11 cellular contexts compared by ENCODE assay signal in the genomic region with DNA sequence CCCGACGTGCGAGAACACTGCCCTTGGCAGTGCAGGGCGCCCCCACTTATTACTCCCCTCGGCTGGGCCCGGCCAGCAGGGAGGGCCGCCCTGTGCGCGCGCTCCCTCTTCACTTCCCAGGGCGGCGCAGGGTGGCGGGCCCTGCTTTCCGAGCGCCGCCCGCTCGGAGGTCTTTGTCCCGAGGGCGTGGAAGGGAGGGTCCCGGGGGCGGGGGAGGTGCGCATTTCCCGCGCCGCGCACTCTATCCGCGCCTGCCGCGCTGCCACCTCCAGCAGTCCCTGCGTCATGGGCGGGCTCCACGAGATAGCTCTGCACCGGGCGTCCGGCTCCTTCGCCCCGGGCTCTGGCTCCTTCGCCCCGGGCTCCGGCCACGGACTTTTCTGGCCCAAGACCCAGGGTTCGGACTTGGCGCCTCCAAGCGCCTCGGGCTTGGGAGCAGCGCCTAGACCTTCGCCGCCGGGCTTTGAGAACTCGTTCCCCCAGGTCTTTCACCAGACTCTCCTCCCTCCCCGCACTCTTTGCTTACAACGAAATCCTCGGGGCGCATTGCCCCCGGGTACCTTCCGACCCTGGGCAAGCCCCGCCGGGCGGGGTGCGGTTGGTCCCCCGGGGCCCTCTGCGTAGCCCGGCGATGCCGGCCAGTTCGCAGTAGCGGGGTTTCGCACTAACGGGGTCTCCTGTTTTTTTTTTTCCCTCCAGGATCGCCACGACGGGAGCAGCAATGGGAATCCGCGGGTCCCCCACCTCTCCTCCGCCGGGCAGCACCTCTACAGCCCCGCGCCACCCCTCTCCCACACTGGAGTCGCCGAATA. TPM values are rescaled to one million over a fixed set of nuclear protein-coding genes. Genes with fewer than 3 reads are reported as not detected.
DNase-seq lines count a peak whose midpoint lies in the region; TF ChIP-seq lines count a peak whose summit lies in the region.
"Had no signal": no experiment of that assay in that cellular context is flagged by ENCODE, and none has a peak within 500 bp of the region (broad histone marks: within the 10 kb centered on the region; RNA-seq: fewer than 3 reads in every experiment).

No MANE protein-coding gene starts in this region.

- H3K4me3 Mint-ChIP-seq in immature natural killer cell = no peak overlapping the region

- H3K9me3 ChIP-seq in BLaER1 treated with 17β-estradiol and CSF1 and Interleukin-3, amounts not matched to agents 10 nM and 100 nM (replicated peaks in 1 of 11) = peaks cover 16 to 47% (median 33%) of the 10 kb centered on the region in 11 experiments; a peak in 21 of 22 replicates
- no peaks in the 10 kb centered on the region for H3K9me3 ChIP-seq in neural cell (ENCODE audit: low read length)

- peaks cover 5 to 8% of the 10 kb centered on the region in 2 donors for H3K4me1 Mint-ChIP-seq in immature natural killer cell

- TF ChIP-seq RAD21 in neural cell (conservative IDR thresholded peaks at IDR 0.05) = no peak

- H3K4me3 ChIP-seq in BLaER1 treated with 17β-estradiol and CSF1 and Interleukin-3, amounts not matched to agents 10 nM and 100 nM = peak overlapping the region in 9 of 10 experiments; percentile 48 to 66 (median 56); a peak in 18 of 20 replicates
- H3K4me3 ChIP-seq in epithelial cell of esophagus (ENCODE audit: low read length) (peak overlapping the region; percentile 98), neural cell (ENCODE audit: low read length) (peak overlapping the region; percentile 65)

- H3K9ac ChIP-seq in BLaER1 treated with 17β-estradiol and CSF1 and Interleukin-3, amounts not matched to agents 10 nM and 100 nM = no peak overlapping the region
- H3K9ac ChIP-seq in neural cell (ENCODE audit: low read length) = no peak overlapping the region

- TF ChIP-seq CTCF in LNCAP (IDR thresholded peaks at IDR 0.05) (peak; percentile 50), epithelial cell of esophagus (IDR thresholded peaks at IDR 0.05; ENCODE audit: insufficient read depth, low read depth, low read length, missing control alignments) (no peak), neural cell (IDR thresholded peaks at IDR 0.05; ENCODE audit: poor library complexity, severe bottlenecking) (peak; percentile 28)

- TF ChIP-seq EP300 in neural cell (conservative IDR thresholded peaks at IDR 0.05; ENCODE audit: poor library complexity, severe bottlenecking) = no peak

- peak overlapping the region; percentile 65 to 89 (median 76) for H3K4me2 ChIP-seq in BLaER1 treated with 17β-estradiol and CSF1 and Interleukin-3, amounts not matched to agents 10 nM and 100 nM
- no peak overlapping the region for H3K4me2 ChIP-seq in neural cell (ENCODE audit: low read length)

- no peaks in the 10 kb centered on the region for H3F3A ChIP-seq in neural cell (ENCODE audit: insufficient read depth, low read length, poor library complexity, severe bottlenecking)

- peaks cover 15 to 45% (median 36%) of the 10 kb centered on the region in 10 experiments; a peak in 17 of 20 replicates for H3K4me1 ChIP-seq in BLaER1 treated with 17β-estradiol and CSF1 and Interleukin-3, amounts not matched to agents 10 nM and 100 nM

- no peak overlapping the region for H2AFZ ChIP-seq in neural cell (ENCODE audit: low read depth, low read length)

- no peaks in the 10 kb centered on the region for H3K36me3 ChIP-seq in BLaER1 treated with 17β-estradiol and CSF1 and Interleukin-3, amounts not matched to agents 10 nM and 100 nM
- H3K36me3 ChIP-seq in neural cell (ENCODE audit: insufficient read depth, low read length) = no peaks in the 10 kb centered on the region

- peaks cover 0 to 81% (median 55%) of the 10 kb centered on the region in 11 experiments; a peak in 19 of 22 replicates for H4K20me1 ChIP-seq in BLaER1 treated with 17β-estradiol and CSF1 and Interleukin-3, amounts not matched to agents 10 nM and 100 nM
- no peaks in the 10 kb centered on the region for H4K20me1 ChIP-seq in neural cell (ENCODE audit: insufficient read depth)

- DNase-seq in epithelial cell of esophagus (ENCODE audit: low read depth) (peak; percentile 61), immature natural killer cell (no peak), NCI-H1105 (lab: John Stamatoyannopoulos, UW) (no peak), Ammon's horn (ENCODE audit: low spot score) (no peak)
- no peak for DNase-seq in effector CD8-positive, alpha-beta T cell (lab: John Stamatoyannopoulos, UW)
- DNase-seq: cerebellar nuclear complex; GF-D8; stimulated activated naive CD4-positive, alpha-beta T cell treated with Interleukin-2 at 50 U/mL for 16 hours had no signal

- no peaks in the 10 kb centered on the region for H3K79me2 ChIP-seq in neural cell (replicated peaks; ENCODE audit: insufficient read depth, low read length)

- no peak overlapping the region for H3K27ac ChIP-seq in BLaER1 treated with 17β-estradiol and CSF1 and Interleukin-3, amounts not matched to agents 10 nM and 100 nM
- no peak overlapping the region for H3K27ac ChIP-seq in neural cell (ENCODE audit: low read length)

- no peaks in the 10 kb centered on the region for H3K9me2 ChIP-seq in neural cell (ENCODE audit: insufficient read depth, low read length)

- H3K27me3 ChIP-seq in BLaER1 treated with 17β-estradiol and CSF1 and Interleukin-3, amounts not matched to agents 10 nM and 100 nM = peaks cover 100% of the 10 kb centered on the region in 11 experiments
- peaks cover 100% of the 10 kb centered on the region for H3K27me3 ChIP-seq in neural cell (ENCODE audit: insufficient read depth, low read depth, low read length)

- H3K36me3 Mint-ChIP-seq in immature natural killer cell = peaks cover 0 to 4% (median 3%) of the 10 kb centered on the region in 3 donors

- H3K27ac Mint-ChIP-seq in immature natural killer cell = no peak overlapping the region

- peaks cover 17 to 19% (median 17%) of the 10 kb centered on the region in 3 donors for H3K27me3 Mint-ChIP-seq in immature natural killer cell (ENCODE audit: low read depth in 3 of 3)

- H3K9me3 Mint-ChIP-seq in immature natural killer cell = no peaks in the 10 kb centered on the region

TF ChIP-seq in neural cell, 6 proteins besides CTCF, POLR2A, EP300 and RAD21:
- TF ChIP-seq POLR2AphosphoS5 (IDR thresholded peaks at IDR 0.05) (peak; percentile 76), MXI1 (conservative IDR thresholded peaks at IDR 0.05; ENCODE audit: poor library complexity, severe bottlenecking) (no peak)

RNA-seq across cellular contexts. Expression of a gene that starts 1.6 kb away (rescaled TPM):
- polyA plus RNA-seq in neural cell (not detected in 2 replicates), immature natural killer cell (not detected)
- polyA minus RNA-seq in neural cell = not detected in 2 replicates
